Comparison of ENCODE assay signal across 25 cellular contexts in genomic region chr18:34444622-34445021, GRCh38.
"Had no signal": no experiment of that assay in that cellular context is flagged by ENCODE, and none has a peak within 500 bp of the region (broad histone marks: within the 10 kb centered on the region; RNA-seq: fewer than 3 reads in every experiment).

No MANE protein-coding gene starts in this region.

- H3K9ac ChIP-seq: neural progenitor cell, parathyroid adenoma had no signal

- H3K4me1 ChIP-seq: neural progenitor cell, parathyroid adenoma, psoas muscle, right lobe of liver, sigmoid colon, stomach, thyroid gland, tibial nerve, upper lobe of left lung, vagina had no signal

- H3K9me3 ChIP-seq: ovary, psoas muscle, right lobe of liver, sigmoid colon, thoracic aorta, thyroid gland, upper lobe of left lung, vagina had no signal

- DNase-seq: naive thymus-derived CD8-positive, alpha-beta T cell; occipital lobe; ovary; posterior cingulate gyrus; psoas muscle; right cardiac atrium; right lobe of liver; sigmoid colon; small intestine; stimulated activated CD4-positive, alpha-beta T cell treated with anti-CD3 and anti-CD28 coated beads, Interleukin-15, amount 100 ng/mL, for 24 hours; stimulated activated CD4-positive, alpha-beta T cell treated with anti-CD3 and anti-CD28 coated beads, Interleukin-2, amount 100 ng/mL, for 24 hours; stimulated activated CD4-positive, alpha-beta T cell treated with anti-CD3 and anti-CD28 coated beads, Interleukin-2, amount 100 ng/mL, for 48 hours; stimulated activated CD4-positive, alpha-beta T cell treated with anti-CD3 and anti-CD28 coated beads, Interleukin-4, amount 100 ng/mL, for 24 hours; stimulated activated naive B cell treated with anti-CD40 and anti-IgM and Interleukin-4, amounts not matched to agents 10 μg/mL and 1 μg/mL and 100 μg/mL, for 72 hours; stimulated activated naive CD4-positive, alpha-beta T cell treated with Interleukin-2 at 50 U/mL for 16 hours; stomach; thyroid gland; trophoblast cell; upper lobe of left lung had no signal

- H3K27ac ChIP-seq: neural progenitor cell, ovary, parathyroid adenoma, psoas muscle, right lobe of liver, sigmoid colon, stomach, thoracic aorta, thyroid gland, tibial nerve, upper lobe of left lung, vagina had no signal

- H3K27me3 ChIP-seq: neural progenitor cell, ovary, right lobe of liver, sigmoid colon, stomach, thyroid gland, tibial nerve, upper lobe of left lung, vagina had no signal

- ATAC-seq: naive thymus-derived CD8-positive, alpha-beta T cell; psoas muscle; right cardiac atrium; stimulated activated effector memory CD8-positive, alpha-beta T cell treated with anti-CD3 and anti-CD28 coated beads, Interleukin-12 subunit alpha, Interleukin-12 subunit beta, amount 100 ng/mL, for 72 hours; stimulated activated naive B cell treated with anti-CD40 and anti-IgM and Interleukin-4, amounts not matched to agents 10 μg/mL and 1 μg/mL and 100 μg/mL, for 72 hours had no signal

- H2AFZ ChIP-seq: neural progenitor cell, parathyroid adenoma had no signal

- H3K79me2 ChIP-seq: parathyroid adenoma had no signal

- H3K36me3 ChIP-seq: neural progenitor cell, ovary, right lobe of liver, sigmoid colon, stomach, thoracic aorta, thyroid gland, tibial nerve, upper lobe of left lung, vagina had no signal

- H3K4me2 ChIP-seq: neural progenitor cell had no signal

- H3K4me3 ChIP-seq: neural progenitor cell, ovary, psoas muscle, right lobe of liver, sigmoid colon, stomach, thoracic aorta, thyroid gland, tibial nerve, upper lobe of left lung, vagina had no signal
